In genomic region chr6:157049126-157049525, GRCh38 we compare ENCODE assay signal across 20 cellular contexts.
DNase-seq lines count a peak whose midpoint lies in the region; ATAC-seq, FAIRE-seq and TF ChIP-seq lines count a peak whose summit lies in the region.
"Had no signal": no experiment of that assay in that cellular context is flagged by ENCODE, and none has a peak within 500 bp of the region (broad histone marks: within the 10 kb centered on the region; RNA-seq: fewer than 3 reads in every experiment).

No MANE protein-coding gene starts in this region.

- TF ChIP-seq CTCF in omental fat pad (IDR thresholded peaks at IDR 0.05): no peak

- H3K9ac ChIP-seq in SK-N-MC (ENCODE audit: insufficient read length): no peak overlapping the region

- peak overlapping the region; percentile 28; the same call in 1 of the 2 replicates for H3K27ac ChIP-seq in SK-N-MC
- H3K27ac ChIP-seq: adrenal gland, Peyer's patch, VCaP had no signal

- TF ChIP-seq POLR2A in GM12891 (IDR thresholded peaks at IDR 0.05; ENCODE audit: low read depth, low read length): no peak

- H3K36me3 ChIP-seq in SK-N-MC (ENCODE audit: insufficient read depth, low read length): no peaks in the 10 kb centered on the region
- H3K36me3 ChIP-seq: adrenal gland, Peyer's patch, spleen had no signal

- FAIRE-seq in GM12891 (lab: Jason Lieb, UNC): peak; percentile 23

- H3K9me3 ChIP-seq in SK-N-MC (ENCODE audit: low read depth, low read length): no peaks in the 10 kb centered on the region
- H3K9me3 ChIP-seq: adrenal gland, Peyer's patch, spleen had no signal

- DNase-seq in GM12891 (ENCODE audit: insufficient read length, low spot score): no peak
- no peak for DNase-seq in SK-N-MC (ENCODE audit: low read depth, low spot score)
- no peak for DNase-seq in left ventricle myocardium superior
- DNase-seq in omental fat pad (ENCODE audit: low spot score): no peak
- no peak for DNase-seq in anterior cingulate cortex (lab: John Stamatoyannopoulos, UW)
- DNase-seq in hepatic stellate cell (ENCODE audit: low spot score): no peak
- no peak for DNase-seq in H4 (ENCODE audit: low spot score)
- DNase-seq: activated CD8-positive, alpha-beta T cell treated with anti-CD3 and anti-CD28 coated beads, Interleukin-2, amount 10 ng/mL, durations not matched to agents 7 days and 5 days; C1 segment of cervical spinal cord; DMS79; effector memory CD4-positive, alpha-beta T cell; kidney glomerular epithelial cell; NCI-H1417; NCI-H2171; NCI-H774; Peyer's patch; spleen had no signal

- intact Hi-C loops in left ventricle myocardium superior (cut with micrococcal nuclease): no loop called here

- ATAC-seq in left ventricle myocardium superior: peak; percentile 50
- peak; percentile 42 for ATAC-seq in omental fat pad (ENCODE audit: low FRiP score)
- no peak for ATAC-seq in HG02884 (IDR thresholded peaks at IDR 0.05; ENCODE audit: unreplicated experiment)
- ATAC-seq: activated CD8-positive, alpha-beta T cell treated with anti-CD3 and anti-CD28 coated beads, Interleukin-2, amount 10 ng/mL, durations not matched to agents 7 days and 5 days had no signal

- H3K4me3 ChIP-seq in SK-N-MC: no peak overlapping the region
- H3K4me3 ChIP-seq: adrenal gland, Peyer's patch, spleen had no signal

TF ChIP-seq in GM12891, 5 proteins besides CTCF, POLR2A, EP300 and RAD21:
- no peak for TF ChIP-seq POU2F2 (IDR thresholded peaks at IDR 0.05; ENCODE audit: low read depth, low read length)
